1 cellular context compared by ENCODE assay signal in the genomic region with DNA sequence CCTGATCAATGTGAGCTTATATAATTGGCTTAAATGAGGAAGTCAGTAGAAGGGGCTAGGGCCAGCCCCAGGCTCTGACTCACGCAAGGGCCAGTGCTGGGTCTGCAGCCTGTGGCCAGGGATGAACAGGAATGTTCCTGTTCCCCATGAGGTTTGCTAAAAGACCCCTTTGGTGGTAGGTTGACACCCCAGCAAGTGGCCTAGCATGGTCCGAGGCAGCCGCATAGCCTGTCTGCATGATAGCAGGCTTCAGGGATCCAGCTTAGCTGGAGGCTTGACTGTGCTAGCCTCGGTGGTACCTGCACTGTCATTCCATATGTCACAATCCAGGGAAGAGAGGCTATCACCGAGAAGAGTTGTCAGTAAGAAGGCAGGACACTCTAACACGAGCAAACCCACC.
A peak's percentile ranks its signal among the peaks of the same experiment; 100 is the strongest.
TF ChIP-seq lines count a peak whose summit lies in the region.

No MANE protein-coding gene starts in this region.

TF ChIP-seq in HepG2, 621 proteins besides CTCF, POLR2A, EP300 and RAD21:
- no peak for TF ChIP-seq ZNF761 (CRISPR knock-in tag; conservative IDR thresholded peaks at IDR 0.05)
- 0 out of 2 replicates have a peak, but pooled peaks have one; percentile 17 for TF ChIP-seq POLR2AphosphoS5 (IDR thresholded peaks at IDR 0.05; ENCODE audit: low read depth, low read length)
- TF ChIP-seq RBM22 (optimal IDR thresholded peaks at IDR 0.05; ENCODE audit: low read length) = peak; percentile 57
- TF ChIP-seq MATR3 (CRISPR knock-in tag; IDR thresholded peaks at IDR 0.05) = no peak
